ENCODE assay signal across 1 cellular context in genomic region chr5:5490774-5491347, GRCh38.
TF ChIP-seq lines count a peak whose summit lies in the region.

No MANE protein-coding gene starts in this region.

TF ChIP-seq in WTC11, 78 proteins besides CTCF, POLR2A, EP300 and RAD21 (continued from another document):
- no peak for TF ChIP-seq ZNF532 (CRISPR knock-in tag; IDR thresholded peaks at IDR 0.05; ENCODE audit: borderline replicate concordance)
- TF ChIP-seq TP53 (CRISPR knock-in tag; IDR thresholded peaks at IDR 0.05): no peak
- TF ChIP-seq ZNF416 (CRISPR knock-in tag; IDR thresholded peaks at IDR 0.05): no peak
- TF ChIP-seq MYBL2 (CRISPR knock-in tag; IDR thresholded peaks at IDR 0.05): no peak
- TF ChIP-seq ATF2 (CRISPR knock-in tag; IDR thresholded peaks at IDR 0.05; ENCODE audit: borderline replicate concordance, low read depth): no peak
- TF ChIP-seq USF1 (CRISPR knock-in tag; IDR thresholded peaks at IDR 0.05): no peak
- TF ChIP-seq EMX1 (CRISPR knock-in tag; IDR thresholded peaks at IDR 0.05): no peak
- TF ChIP-seq TCF7 (CRISPR knock-in tag; IDR thresholded peaks at IDR 0.05; ENCODE audit: low read depth): no peak
- no peak for TF ChIP-seq FOXJ3 (CRISPR knock-in tag; IDR thresholded peaks at IDR 0.05; ENCODE audit: borderline replicate concordance)
- no peak for TF ChIP-seq OVOL2 (CRISPR knock-in tag; IDR thresholded peaks at IDR 0.05; ENCODE audit: borderline replicate concordance)
- no peak for TF ChIP-seq STAT6 (CRISPR knock-in tag; conservative IDR thresholded peaks at IDR 0.05; ENCODE audit: low read depth)
- TF ChIP-seq ARID4B (CRISPR knock-in tag; IDR thresholded peaks at IDR 0.05; ENCODE audit: borderline replicate concordance): no peak
- TF ChIP-seq NFE2L1 (CRISPR knock-in tag; IDR thresholded peaks at IDR 0.05): no peak
- TF ChIP-seq ZBTB43 (CRISPR knock-in tag; IDR thresholded peaks at IDR 0.05): no peak
- no peak for TF ChIP-seq ZNF423 (CRISPR knock-in tag; IDR thresholded peaks at IDR 0.05)
- no peak for TF ChIP-seq SOX15 (CRISPR knock-in tag; IDR thresholded peaks at IDR 0.05)
- TF ChIP-seq USF2 (CRISPR knock-in tag; IDR thresholded peaks at IDR 0.05): no peak
